Comparison of ENCODE assay signal across 9 cellular contexts in genomic region chr3:89108154-89108553, GRCh38. TPM values are rescaled to one million over a fixed set of nuclear protein-coding genes. Genes with fewer than 3 reads are reported as not detected.
DNase-seq lines count a peak whose midpoint lies in the region; ATAC-seq and TF ChIP-seq lines count a peak whose summit lies in the region.
"Had no signal": no experiment of that assay in that cellular context is flagged by ENCODE, and none has a peak within 500 bp of the region (broad histone marks: within the 10 kb centered on the region; RNA-seq: fewer than 3 reads in every experiment).

No MANE protein-coding gene starts in this region.

- peaks cover 22% of the 10 kb centered on the region for H3K27me3 Mint-ChIP-seq in activated CD4-positive, alpha-beta T cell treated with anti-CD3 and anti-CD28 coated beads, Interleukin-2, amount 10 ng/mL, durations not matched to agents 24 days and 14 days

- no peak for ATAC-seq in lower lobe of right lung

- H3K4me3 Mint-ChIP-seq in activated CD4-positive, alpha-beta T cell treated with anti-CD3 and anti-CD28 coated beads, Interleukin-2, amount 10 ng/mL, durations not matched to agents 24 days and 14 days: peak overlapping the region; percentile 75

- TF ChIP-seq CTCF in ascending aorta (IDR thresholded peaks at IDR 0.05) (no peak), lower lobe of right lung (IDR thresholded peaks at IDR 0.05) (no peak), tibial artery (IDR thresholded peaks at IDR 0.05) (no peak)

- no peaks in the 10 kb centered on the region for H3K27me3 ChIP-seq in ascending aorta
- peaks cover 23% of the 10 kb centered on the region for H3K27me3 ChIP-seq in lower lobe of right lung (ENCODE audit: low read depth)
- peaks cover 0 to 34% of the 10 kb centered on the region in 2 donors for H3K27me3 ChIP-seq in tibial artery

- H3K9me3 ChIP-seq in ascending aorta (no peaks in the 10 kb centered on the region), lower lobe of right lung (no peaks in the 10 kb centered on the region), tibial artery (no peaks in the 10 kb centered on the region)

- no peaks in the 10 kb centered on the region for H3K4me1 ChIP-seq in ascending aorta
- peaks cover 11% of the 10 kb centered on the region for H3K4me1 ChIP-seq in lower lobe of right lung
- H3K4me1 ChIP-seq in tibial artery: peaks cover 0 to 7% (median 3%) of the 10 kb centered on the region in 4 donors

- intact Hi-C loops in activated CD4-positive, alpha-beta T cell treated with anti-CD3 and anti-CD28 coated beads, Interleukin-2, amount 10 ng/mL, durations not matched to agents 24 days and 14 days (cut with micrococcal nuclease): no loop called here
- intact Hi-C loops in ascending aorta (cut with DNase I): loop anchor here (10.0 kb wide), 1 partner anchor 903 kb away; no protein-coding TSS in a partner anchor
- intact Hi-C loops in lower lobe of right lung (cut with DNase I): no loop called here
- intact Hi-C loops in tibial artery (cut with DNase I; ENCODE audit: low total_unique reads): no loop called here

- H3K27ac ChIP-seq in ascending aorta (no peak overlapping the region), lower lobe of right lung (no peak overlapping the region), tibial artery (peak overlapping the region in 1 of 2 donors; percentile 19)

- no peaks in the 10 kb centered on the region for H3K36me3 ChIP-seq in ascending aorta
- no peaks in the 10 kb centered on the region for H3K36me3 ChIP-seq in lower lobe of right lung
- no peaks in the 10 kb centered on the region for H3K36me3 ChIP-seq in tibial artery

- H3K36me3 Mint-ChIP-seq in activated CD4-positive, alpha-beta T cell treated with anti-CD3 and anti-CD28 coated beads, Interleukin-2, amount 10 ng/mL, durations not matched to agents 24 days and 14 days (ENCODE audit: low read depth): no peaks in the 10 kb centered on the region

- no peaks in the 10 kb centered on the region for H3K9me3 Mint-ChIP-seq in activated CD4-positive, alpha-beta T cell treated with anti-CD3 and anti-CD28 coated beads, Interleukin-2, amount 10 ng/mL, durations not matched to agents 24 days and 14 days

- H3K27ac Mint-ChIP-seq in activated CD4-positive, alpha-beta T cell treated with anti-CD3 and anti-CD28 coated beads, Interleukin-2, amount 10 ng/mL, durations not matched to agents 24 days and 14 days: no peak overlapping the region

- H3K4me3 ChIP-seq in ascending aorta: peak overlapping the region; percentile 47 to 68
- H3K4me3 ChIP-seq in lower lobe of right lung: peak overlapping the region; percentile 46
- peak overlapping the region; percentile 43 to 48 for H3K4me3 ChIP-seq in tibial artery

- H3K4me1 Mint-ChIP-seq in activated CD4-positive, alpha-beta T cell treated with anti-CD3 and anti-CD28 coated beads, Interleukin-2, amount 10 ng/mL, durations not matched to agents 24 days and 14 days: peaks cover 11% of the 10 kb centered on the region

- no peak for DNase-seq in activated CD4-positive, alpha-beta T cell treated with anti-CD3 and anti-CD28 coated beads, Interleukin-2, amount 10 ng/mL, durations not matched to agents 24 days and 14 days
- DNase-seq in activated CD4-positive, alpha-beta T cell treated with anti-CD3 and anti-CD28 coated beads for 48 hours: no peak
- DNase-seq in ascending aorta (ENCODE audit: low spot score in 2 of 2): no peak
- DNase-seq in lower lobe of right lung: no peak
- no peak for DNase-seq in tibial artery
- no peak for DNase-seq in SIG-M5 (lab: John Stamatoyannopoulos, UW)
- no peak for DNase-seq in kidney glomerular epithelial cell (lab: John Stamatoyannopoulos, UW)
- DNase-seq in DMS153 (lab: John Stamatoyannopoulos, UW): no peak
- DNase-seq: AML-193 had no signal

RNA-seq across cellular contexts. Expression of gene EPHA3, which starts 0.7 kb away (rescaled TPM):
- not detected in 2 replicates for total RNA-seq in activated CD4-positive, alpha-beta T cell treated with anti-CD3 and anti-CD28 coated beads, Interleukin-2, amount 10 ng/mL, durations not matched to agents 24 days and 14 days
- total RNA-seq in ascending aorta: 3.3 TPM
- total RNA-seq in lower lobe of right lung: 1.4 TPM
